ENCODE assay signal across 2 cellular contexts in the genomic region with DNA sequence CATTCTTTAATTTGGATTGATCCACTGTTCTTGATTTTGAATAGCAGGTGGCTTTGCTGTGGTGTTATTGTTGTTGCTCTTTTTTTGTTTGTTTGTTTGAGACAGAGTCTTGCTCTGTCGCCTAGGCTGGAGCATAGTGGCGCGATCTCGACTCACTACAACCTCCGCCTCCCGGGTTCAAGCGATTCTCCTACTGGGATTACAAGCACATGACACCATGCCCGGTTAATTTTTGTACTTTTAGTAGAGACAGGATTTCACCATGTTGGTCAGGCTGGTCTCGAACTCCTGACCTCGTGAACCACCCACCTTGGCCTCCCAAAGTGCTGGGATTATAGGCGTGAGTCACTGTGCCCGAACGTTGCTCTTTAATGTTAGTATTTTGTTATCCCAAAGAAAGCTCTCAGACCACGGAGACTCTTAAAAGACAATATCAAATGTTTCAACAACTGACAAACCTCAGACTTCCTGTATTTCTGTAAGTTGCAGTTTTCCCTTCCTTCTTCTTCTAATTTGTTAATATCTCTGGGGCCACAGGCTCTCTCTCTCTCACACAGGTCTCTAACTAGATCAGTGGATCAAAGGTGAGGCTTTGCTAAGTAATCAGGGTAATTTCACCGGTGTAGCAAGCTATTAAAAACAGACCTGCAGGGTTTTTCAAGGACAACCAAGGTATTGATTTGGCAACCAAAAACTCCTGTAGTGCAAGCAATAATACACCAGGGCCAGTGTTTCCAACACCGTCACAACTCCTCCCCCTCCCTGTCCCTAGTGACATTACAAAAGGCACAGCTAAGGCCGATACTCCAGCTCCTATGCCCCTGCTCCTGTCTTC.
TF ChIP-seq lines count a peak whose summit lies in the region.

No MANE protein-coding gene starts in this region.

TF ChIP-seq in SK-N-SH treated with all-trans-retinoic acid at 6 μM for 48 hours, 23 proteins besides CTCF, POLR2A, EP300 and RAD21 (continued from another document):
- TF ChIP-seq BACH2 (CRISPR knock-in tag; IDR thresholded peaks at IDR 0.05; ENCODE audit: borderline replicate concordance) (no peak), GLIS3 (CRISPR knock-in tag; IDR thresholded peaks at IDR 0.05) (no peak)

TF ChIP-seq in GM12878, 131 proteins besides CTCF, POLR2A, EP300 and RAD21 (continued from another document and continues in another):
- peak; percentile 45 for TF ChIP-seq CUX1 (IDR thresholded peaks at IDR 0.05; ENCODE audit: insufficient replicate concordance, low read depth, low read length)
- TF ChIP-seq LARP7 (IDR thresholded peaks at IDR 0.05): no peak
- no peak for TF ChIP-seq USF1 (IDR thresholded peaks at IDR 0.05; ENCODE audit: borderline replicate concordance, extremely low read length, insufficient read depth, low read depth, low read length)
- TF ChIP-seq MLLT1 (IDR thresholded peaks at IDR 0.05): peak; percentile 18; the same call in 1 of the 2 replicates
- TF ChIP-seq IKZF2 (IDR thresholded peaks at IDR 0.05): peak in 1 of 2 experiments; percentile 37; a peak in 2 of 4 replicates
- TF ChIP-seq STAT1 (conservative IDR thresholded peaks at IDR 0.05): no peak
- TF ChIP-seq NKRF (conservative IDR thresholded peaks at IDR 0.05): peak; percentile 61
- peak; percentile 87 for TF ChIP-seq ZNF217 (IDR thresholded peaks at IDR 0.05)
- peak; percentile 51; the same call in 1 of the 2 replicates for TF ChIP-seq RUNX3 (IDR thresholded peaks at IDR 0.05; ENCODE audit: low read length)
- TF ChIP-seq DPF2 (IDR thresholded peaks at IDR 0.05): peak; percentile 68
- peak; percentile 43 for TF ChIP-seq NR2F1 (conservative IDR thresholded peaks at IDR 0.05)
- TF ChIP-seq TCF7 (IDR thresholded peaks at IDR 0.05; ENCODE audit: borderline replicate concordance): no peak; the same call in 1 of the 2 replicates
- TF ChIP-seq IKZF1 (conservative IDR thresholded peaks at IDR 0.05): peak; percentile 59
- TF ChIP-seq ZNF24 (IDR thresholded peaks at IDR 0.05): 0 out of 2 replicates have a peak, but pooled peaks have one; percentile 40
- TF ChIP-seq MTA2 (IDR thresholded peaks at IDR 0.05; ENCODE audit: low read depth): peak; percentile 44
- peak; percentile 17; the same call in 1 of the 2 replicates for TF ChIP-seq SMC3 (IDR thresholded peaks at IDR 0.05; ENCODE audit: borderline replicate concordance, low read length)
- peak in 1 of 2 experiments; percentile 18; a peak in 1 of 4 replicates for TF ChIP-seq ETV6 (conservative IDR thresholded peaks at IDR 0.05 in 1 of 2, IDR thresholded peaks at IDR 0.05 in 1 of 2; ENCODE audit: borderline replicate concordance in 1 of 2, low read depth in 1 of 2)
- TF ChIP-seq SPI1 (IDR thresholded peaks at IDR 0.05; ENCODE audit: borderline replicate concordance, insufficient read depth, low read depth, low read length): peak; percentile 44; the same call in 1 of the 2 replicates
- TF ChIP-seq BMI1 (IDR thresholded peaks at IDR 0.05; ENCODE audit: borderline replicate concordance): peak; percentile 11; the same call in 1 of the 2 replicates
- TF ChIP-seq MEF2A (IDR thresholded peaks at IDR 0.05; ENCODE audit: insufficient read depth, low read depth, low read length): no peak
- TF ChIP-seq RELA (IDR thresholded peaks at IDR 0.05; ENCODE audit: borderline replicate concordance, partially characterized antibody): no peak
- TF ChIP-seq, protein P1, sequence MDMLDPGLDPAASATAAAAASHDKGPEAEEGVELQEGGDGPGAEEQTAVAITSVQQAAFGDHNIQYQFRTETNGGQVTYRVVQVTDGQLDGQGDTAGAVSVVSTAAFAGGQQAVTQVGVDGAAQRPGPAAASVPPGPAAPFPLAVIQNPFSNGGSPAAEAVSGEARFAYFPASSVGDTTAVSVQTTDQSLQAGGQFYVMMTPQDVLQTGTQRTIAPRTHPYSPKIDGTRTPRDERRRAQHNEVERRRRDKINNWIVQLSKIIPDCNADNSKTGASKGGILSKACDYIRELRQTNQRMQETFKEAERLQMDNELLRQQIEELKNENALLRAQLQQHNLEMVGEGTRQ (IDR thresholded peaks at IDR 0.05; ENCODE audit: borderline replicate concordance, low read depth, low read length): no peak
- TF ChIP-seq, protein P2, sequence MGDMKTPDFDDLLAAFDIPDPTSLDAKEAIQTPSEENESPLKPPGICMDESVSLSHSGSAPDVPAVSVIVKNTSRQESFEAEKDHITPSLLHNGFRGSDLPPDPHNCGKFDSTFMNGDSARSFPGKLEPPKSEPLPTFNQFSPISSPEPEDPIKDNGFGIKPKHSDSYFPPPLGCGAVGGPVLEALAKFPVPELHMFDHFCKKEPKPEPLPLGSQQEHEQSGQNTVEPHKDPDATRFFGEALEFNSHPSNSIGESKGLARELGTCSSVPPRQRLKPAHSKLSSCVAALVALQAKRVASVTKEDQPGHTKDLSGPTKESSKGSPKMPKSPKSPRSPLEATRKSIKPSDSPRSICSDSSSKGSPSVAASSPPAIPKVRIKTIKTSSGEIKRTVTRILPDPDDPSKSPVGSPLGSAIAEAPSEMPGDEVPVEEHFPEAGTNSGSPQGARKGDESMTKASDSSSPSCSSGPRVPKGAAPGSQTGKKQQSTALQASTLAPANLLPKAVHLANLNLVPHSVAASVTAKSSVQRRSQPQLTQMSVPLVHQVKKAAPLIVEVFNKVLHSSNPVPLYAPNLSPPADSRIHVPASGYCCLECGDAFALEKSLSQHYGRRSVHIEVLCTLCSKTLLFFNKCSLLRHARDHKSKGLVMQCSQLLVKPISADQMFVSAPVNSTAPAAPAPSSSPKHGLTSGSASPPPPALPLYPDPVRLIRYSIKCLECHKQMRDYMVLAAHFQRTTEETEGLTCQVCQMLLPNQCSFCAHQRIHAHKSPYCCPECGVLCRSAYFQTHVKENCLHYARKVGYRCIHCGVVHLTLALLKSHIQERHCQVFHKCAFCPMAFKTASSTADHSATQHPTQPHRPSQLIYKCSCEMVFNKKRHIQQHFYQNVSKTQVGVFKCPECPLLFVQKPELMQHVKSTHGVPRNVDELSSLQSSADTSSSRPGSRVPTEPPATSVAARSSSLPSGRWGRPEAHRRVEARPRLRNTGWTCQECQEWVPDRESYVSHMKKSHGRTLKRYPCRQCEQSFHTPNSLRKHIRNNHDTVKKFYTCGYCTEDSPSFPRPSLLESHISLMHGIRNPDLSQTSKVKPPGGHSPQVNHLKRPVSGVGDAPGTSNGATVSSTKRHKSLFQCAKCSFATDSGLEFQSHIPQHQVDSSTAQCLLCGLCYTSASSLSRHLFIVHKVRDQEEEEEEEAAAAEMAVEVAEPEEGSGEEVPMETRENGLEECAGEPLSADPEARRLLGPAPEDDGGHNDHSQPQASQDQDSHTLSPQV (IDR thresholded peaks at IDR 0.05): no peak
- TF ChIP-seq CHD2 (IDR thresholded peaks at IDR 0.05; ENCODE audit: borderline replicate concordance, low read depth, low read length): no peak
- TF ChIP-seq WRNIP1 (IDR thresholded peaks at IDR 0.05; ENCODE audit: borderline replicate concordance, low read depth, low read length): no peak
- TF ChIP-seq CREM (IDR thresholded peaks at IDR 0.05; ENCODE audit: low read depth): no peak
- TF ChIP-seq PAX8 (IDR thresholded peaks at IDR 0.05): no peak
- TF ChIP-seq NFXL1 (IDR thresholded peaks at IDR 0.05; ENCODE audit: borderline replicate concordance): peak; percentile 92
- TF ChIP-seq, protein P3, sequence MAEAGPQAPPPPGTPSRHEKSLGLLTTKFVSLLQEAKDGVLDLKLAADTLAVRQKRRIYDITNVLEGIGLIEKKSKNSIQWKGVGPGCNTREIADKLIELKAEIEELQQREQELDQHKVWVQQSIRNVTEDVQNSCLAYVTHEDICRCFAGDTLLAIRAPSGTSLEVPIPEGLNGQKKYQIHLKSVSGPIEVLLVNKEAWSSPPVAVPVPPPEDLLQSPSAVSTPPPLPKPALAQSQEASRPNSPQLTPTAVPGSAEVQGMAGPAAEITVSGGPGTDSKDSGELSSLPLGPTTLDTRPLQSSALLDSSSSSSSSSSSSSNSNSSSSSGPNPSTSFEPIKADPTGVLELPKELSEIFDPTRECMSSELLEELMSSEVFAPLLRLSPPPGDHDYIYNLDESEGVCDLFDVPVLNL (IDR thresholded peaks at IDR 0.05; ENCODE audit: low read depth, low read length): no peak
- TF ChIP-seq RAD51 (IDR thresholded peaks at IDR 0.05): no peak
- no peak; the same call in 1 of the 2 replicates for TF ChIP-seq HDGF (IDR thresholded peaks at IDR 0.05)
- TF ChIP-seq, protein P4, sequence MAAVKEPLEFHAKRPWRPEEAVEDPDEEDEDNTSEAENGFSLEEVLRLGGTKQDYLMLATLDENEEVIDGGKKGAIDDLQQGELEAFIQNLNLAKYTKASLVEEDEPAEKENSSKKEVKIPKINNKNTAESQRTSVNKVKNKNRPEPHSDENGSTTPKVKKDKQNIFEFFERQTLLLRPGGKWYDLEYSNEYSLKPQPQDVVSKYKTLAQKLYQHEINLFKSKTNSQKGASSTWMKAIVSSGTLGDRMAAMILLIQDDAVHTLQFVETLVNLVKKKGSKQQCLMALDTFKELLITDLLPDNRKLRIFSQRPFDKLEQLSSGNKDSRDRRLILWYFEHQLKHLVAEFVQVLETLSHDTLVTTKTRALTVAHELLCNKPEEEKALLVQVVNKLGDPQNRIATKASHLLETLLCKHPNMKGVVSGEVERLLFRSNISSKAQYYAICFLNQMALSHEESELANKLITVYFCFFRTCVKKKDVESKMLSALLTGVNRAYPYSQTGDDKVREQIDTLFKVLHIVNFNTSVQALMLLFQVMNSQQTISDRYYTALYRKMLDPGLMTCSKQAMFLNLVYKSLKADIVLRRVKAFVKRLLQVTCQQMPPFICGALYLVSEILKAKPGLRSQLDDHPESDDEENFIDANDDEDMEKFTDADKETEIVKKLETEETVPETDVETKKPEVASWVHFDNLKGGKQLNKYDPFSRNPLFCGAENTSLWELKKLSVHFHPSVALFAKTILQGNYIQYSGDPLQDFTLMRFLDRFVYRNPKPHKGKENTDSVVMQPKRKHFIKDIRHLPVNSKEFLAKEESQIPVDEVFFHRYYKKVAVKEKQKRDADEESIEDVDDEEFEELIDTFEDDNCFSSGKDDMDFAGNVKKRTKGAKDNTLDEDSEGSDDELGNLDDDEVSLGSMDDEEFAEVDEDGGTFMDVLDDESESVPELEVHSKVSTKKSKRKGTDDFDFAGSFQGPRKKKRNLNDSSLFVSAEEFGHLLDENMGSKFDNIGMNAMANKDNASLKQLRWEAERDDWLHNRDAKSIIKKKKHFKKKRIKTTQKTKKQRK (IDR thresholded peaks at IDR 0.05; ENCODE audit: low read depth, low read length): no peak
- TF ChIP-seq TCF12 (IDR thresholded peaks at IDR 0.05; ENCODE audit: low read depth, low read length): no peak
- TF ChIP-seq TBL1XR1 (IDR thresholded peaks at IDR 0.05; ENCODE audit: low read depth, low read length): 0 out of 2 replicates have a peak, but pooled peaks have one; percentile 2
